ENCODE assay signal across 14 cellular contexts in the genomic region with DNA sequence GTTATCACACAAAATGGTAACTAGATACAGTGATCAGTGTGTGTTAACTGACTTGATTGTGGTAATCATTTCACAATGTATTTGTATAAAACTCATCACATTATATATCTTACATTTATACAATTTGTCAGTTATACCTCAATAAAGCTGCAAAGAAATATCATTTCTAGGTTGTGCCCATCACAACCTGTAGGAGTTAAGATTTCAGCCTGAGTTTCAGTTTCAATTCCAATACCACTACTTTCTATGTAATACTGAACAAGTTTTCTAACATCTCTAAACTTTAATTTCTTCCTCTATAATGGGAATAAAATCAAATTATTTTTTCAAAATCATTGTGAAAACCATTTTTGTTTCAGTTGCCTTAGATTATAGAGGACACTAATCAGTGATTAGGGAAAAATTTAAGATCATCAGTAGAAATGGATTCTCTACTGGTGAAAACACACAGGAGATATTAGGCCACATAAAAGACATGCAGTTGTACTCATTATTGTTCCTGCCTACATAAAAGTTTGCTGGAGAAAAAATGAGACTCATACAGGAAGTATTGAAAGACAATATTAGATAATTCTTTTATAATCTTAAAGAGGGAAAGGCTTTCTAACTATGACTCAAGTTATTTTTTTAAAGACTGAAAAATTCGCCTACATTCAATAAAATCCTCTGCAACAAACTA. TPM values are rescaled to one million over a fixed set of nuclear protein-coding genes. Genes with fewer than 3 reads are reported as not detected.
DNase-seq lines count a peak whose midpoint lies in the region; ATAC-seq and TF ChIP-seq lines count a peak whose summit lies in the region.
"Had no signal": no experiment of that assay in that cellular context is flagged by ENCODE, and none has a peak within 500 bp of the region (broad histone marks: within the 10 kb centered on the region; RNA-seq: fewer than 3 reads in every experiment).

No MANE protein-coding gene starts in this region.

- H3K79me2 ChIP-seq in SK-N-SH (ENCODE audit: insufficient read depth) = no peaks in the 10 kb centered on the region

- no peak for ATAC-seq in SK-N-SH treated with all-trans-retinoic acid at 6 μM for 48 hours
- peak; percentile 63 for ATAC-seq in GM19351 (IDR thresholded peaks at IDR 0.05; ENCODE audit: unreplicated experiment)
- no peak for ATAC-seq in naive thymus-derived CD4-positive, alpha-beta T cell
- no peak for ATAC-seq in HG03442 (IDR thresholded peaks at IDR 0.05; ENCODE audit: unreplicated experiment)

- CTCF ChIA-PET in SK-N-SH (lab: Yijun Ruan, JAX) = interaction anchor here (0.6 to 0.8 kb wide), 2 partner anchors 18 to 70 kb away, joined by 3 read pairs; partner anchors contain the start of gene TBC1D1
- CTCF ChIA-PET in naive thymus-derived CD4-positive, alpha-beta T cell (lab: Charles Lee) = no interaction called here

- no peaks in the 10 kb centered on the region for H3K27me3 Mint-ChIP-seq in naive thymus-derived CD4-positive, alpha-beta T cell

- no peak overlapping the region for H3K27ac ChIP-seq in SK-N-SH (ENCODE audit: low read depth in 2 of 2, low read length in 1 of 2)
- no peak overlapping the region for H3K27ac ChIP-seq in naive thymus-derived CD4-positive, alpha-beta T cell (ENCODE audit: low read depth, low read length)

- H3K9me3 ChIP-seq in SK-N-SH = no peaks in the 10 kb centered on the region
- no peaks in the 10 kb centered on the region for H3K9me3 ChIP-seq in naive thymus-derived CD4-positive, alpha-beta T cell (ENCODE audit: control insufficient read depth in 2 of 3, low read length in 3 of 3)
- H3K9me3 ChIP-seq: A549 had no signal

- no peak for TF ChIP-seq RAD21 in SK-N-SH (IDR thresholded peaks at IDR 0.05; ENCODE audit: low read length)

- H3F3A ChIP-seq in SK-N-SH (replicated peaks; ENCODE audit: insufficient read depth) = peaks cover 9% of the 10 kb centered on the region

- H3K27ac Mint-ChIP-seq in naive thymus-derived CD4-positive, alpha-beta T cell = peak overlapping the region in 7 of 9 donors; percentile 5 to 75 (median 55)

- peaks cover 0 to 25% (median 21%) of the 10 kb centered on the region in 7 donors for H3K4me1 Mint-ChIP-seq in naive thymus-derived CD4-positive, alpha-beta T cell

- H3K9me2 ChIP-seq in SK-N-SH = no peaks in the 10 kb centered on the region

- intact Hi-C loops in naive thymus-derived CD4-positive, alpha-beta T cell (cut with micrococcal nuclease) = loop anchor here (1.0 to 2.0 kb wide), 2 partner anchors 18 to 19 kb away; partner anchors contain the start of gene TBC1D1 (in 2 of the 2)

- TF ChIP-seq EP300 in SK-N-SH (IDR thresholded peaks at IDR 0.05; ENCODE audit: borderline replicate concordance in 1 of 2, low read depth in 1 of 2, low read length in 1 of 2) = no peak

- H3K4me3 Mint-ChIP-seq in naive thymus-derived CD4-positive, alpha-beta T cell = no peak overlapping the region
- H3K4me3 Mint-ChIP-seq: activated T-cell treated with anti-CD3 and anti-CD28 coated beads, Interleukin-2, amount 50 U/mL, for 4 hours had no signal

- H3K4me1 ChIP-seq in SK-N-SH (ENCODE audit: control insufficient read depth in 1 of 2, insufficient read depth in 2 of 2, low read depth in 1 of 2, low read length in 1 of 2) = 0 out of 4 replicates have a peak, but pooled peaks cover 0 to 3% of the 10 kb centered on the region in 2 experiments
- peaks cover 0 to 5% of the 10 kb centered on the region in 2 donors for H3K4me1 ChIP-seq in naive thymus-derived CD4-positive, alpha-beta T cell (ENCODE audit: control insufficient read depth in 2 of 2, insufficient read depth in 2 of 2, low read length in 2 of 2)

- no peaks in the 10 kb centered on the region for H3K9me3 Mint-ChIP-seq in naive thymus-derived CD4-positive, alpha-beta T cell
- H3K9me3 Mint-ChIP-seq: activated T-cell treated with anti-CD3 and anti-CD28 coated beads, Interleukin-2, amount 50 U/mL, for 4 hours had no signal

- DNase-seq in SK-N-SH (no peak), OCI-M1 (lab: John Stamatoyannopoulos, UW) (peak; percentile 32), foreskin melanocyte (no peak)
- DNase-seq in naive thymus-derived CD4-positive, alpha-beta T cell = no peak
- no peak for DNase-seq in effector CD8-positive, alpha-beta T cell (lab: John Stamatoyannopoulos, UW)
- DNase-seq: activated T-cell treated with anti-CD3 and anti-CD28 coated beads, Interleukin-2, amount 50 U/mL, for 4 hours; anterior cingulate cortex; cortex of kidney; NCI-H1105 treated with DMSO at 0.1 percent for 48 hours; SW 1271 had no signal

- H3K27me3 ChIP-seq in SK-N-SH (ENCODE audit: insufficient read depth) = no peaks in the 10 kb centered on the region
- H3K27me3 ChIP-seq in naive thymus-derived CD4-positive, alpha-beta T cell (ENCODE audit: control insufficient read depth in 2 of 2, insufficient read depth in 2 of 2, low read length in 2 of 2) = no peaks in the 10 kb centered on the region

- H3K36me3 ChIP-seq in SK-N-SH (replicated peaks in 1 of 2; ENCODE audit: control insufficient read depth in 1 of 2, insufficient read depth in 2 of 2, low read length in 1 of 2) = no peaks in the 10 kb centered on the region
- H3K36me3 ChIP-seq in naive thymus-derived CD4-positive, alpha-beta T cell (ENCODE audit: control insufficient read depth in 2 of 3, insufficient read depth in 3 of 3, low read length in 3 of 3) = peaks cover 0 to 8% (median 0%) of the 10 kb centered on the region in 3 experiments

- no peak overlapping the region for H3K4me2 ChIP-seq in SK-N-SH

- H2AFZ ChIP-seq in SK-N-SH (ENCODE audit: low read depth) = 0 out of 2 replicates have a peak overlapping the region, but pooled peaks have one; percentile 25

- POLR2A ChIA-PET in SK-N-SH (lab: Yijun Ruan, JAX) = no interaction called here
- POLR2A ChIA-PET in naive thymus-derived CD4-positive, alpha-beta T cell (lab: Charles Lee) = no interaction called here

- H4K20me1 ChIP-seq in SK-N-SH (ENCODE audit: insufficient read depth) = no peaks in the 10 kb centered on the region

- no peak overlapping the region for H3K4me3 ChIP-seq in SK-N-SH (ENCODE audit: low read depth in 2 of 2, low read length in 1 of 2)
- H3K4me3 ChIP-seq in naive thymus-derived CD4-positive, alpha-beta T cell (ENCODE audit: low read length) = no peak overlapping the region
- H3K4me3 ChIP-seq: A549 had no signal

- peaks cover 6 to 22% (median 14%) of the 10 kb centered on the region in 5 donors for H3K36me3 Mint-ChIP-seq in naive thymus-derived CD4-positive, alpha-beta T cell

- TF ChIP-seq CTCF in SK-N-SH (IDR thresholded peaks at IDR 0.05) = no peak

- 72% methylated on average over 1 of the region's 1 CpG for WGBS in SK-N-SH (ENCODE audit: low lambda C conversion rate)

- H3K9ac ChIP-seq in SK-N-SH = no peak overlapping the region

TF ChIP-seq in SK-N-SH, 30 proteins besides CTCF, POLR2A, EP300 and RAD21 (continues in another document):
- TF ChIP-seq FOSL2 (IDR thresholded peaks at IDR 0.05; ENCODE audit: borderline replicate concordance, low read depth) = no peak
- no peak for TF ChIP-seq NFIC (IDR thresholded peaks at IDR 0.05; ENCODE audit: borderline replicate concordance)
- TF ChIP-seq RFX5 (IDR thresholded peaks at IDR 0.05; ENCODE audit: low read length) = no peak
- TF ChIP-seq, protein P1, sequence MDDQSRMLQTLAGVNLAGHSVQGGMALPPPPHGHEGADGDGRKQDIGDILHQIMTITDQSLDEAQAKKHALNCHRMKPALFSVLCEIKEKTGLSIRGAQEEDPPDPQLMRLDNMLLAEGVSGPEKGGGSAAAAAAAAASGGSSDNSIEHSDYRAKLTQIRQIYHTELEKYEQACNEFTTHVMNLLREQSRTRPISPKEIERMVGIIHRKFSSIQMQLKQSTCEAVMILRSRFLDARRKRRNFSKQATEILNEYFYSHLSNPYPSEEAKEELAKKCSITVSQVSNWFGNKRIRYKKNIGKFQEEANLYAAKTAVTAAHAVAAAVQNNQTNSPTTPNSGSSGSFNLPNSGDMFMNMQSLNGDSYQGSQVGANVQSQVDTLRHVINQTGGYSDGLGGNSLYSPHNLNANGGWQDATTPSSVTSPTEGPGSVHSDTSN (IDR thresholded peaks at IDR 0.05) = no peak

TF ChIP-seq in SK-N-SH treated with all-trans-retinoic acid at 6 μM for 48 hours, 23 proteins besides CTCF, POLR2A, EP300 and RAD21 (continues in another document):
- TF ChIP-seq, protein P2, sequence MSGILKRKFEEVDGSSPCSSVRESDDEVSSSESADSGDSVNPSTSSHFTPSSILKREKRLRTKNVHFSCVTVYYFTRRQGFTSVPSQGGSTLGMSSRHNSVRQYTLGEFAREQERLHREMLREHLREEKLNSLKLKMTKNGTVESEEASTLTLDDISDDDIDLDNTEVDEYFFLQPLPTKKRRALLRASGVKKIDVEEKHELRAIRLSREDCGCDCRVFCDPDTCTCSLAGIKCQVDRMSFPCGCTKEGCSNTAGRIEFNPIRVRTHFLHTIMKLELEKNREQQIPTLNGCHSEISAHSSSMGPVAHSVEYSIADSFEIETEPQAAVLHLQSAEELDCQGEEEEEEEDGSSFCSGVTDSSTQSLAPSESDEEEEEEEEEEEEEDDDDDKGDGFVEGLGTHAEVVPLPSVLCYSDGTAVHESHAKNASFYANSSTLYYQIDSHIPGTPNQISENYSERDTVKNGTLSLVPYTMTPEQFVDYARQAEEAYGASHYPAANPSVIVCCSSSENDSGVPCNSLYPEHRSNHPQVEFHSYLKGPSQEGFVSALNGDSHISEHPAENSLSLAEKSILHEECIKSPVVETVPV (CRISPR knock-in tag; IDR thresholded peaks at IDR 0.05) = no peak

RNA-seq across cellular contexts. Expression of gene TBC1D1, which starts 18.4 kb away (rescaled TPM):
- 20.3 and 29.8 TPM in 2 replicates for polyA plus RNA-seq in SK-N-SH (2012; rRNA removed)
- polyA plus RNA-seq in SK-N-SH (2012; cell fraction: cytosol; rRNA removed) = 19.5 and 22.9 TPM in 2 replicates
- polyA plus RNA-seq in SK-N-SH (2012; cell fraction: nucleus; rRNA removed) = 25.6 and 30.5 TPM in 2 replicates
- 10 to 100 TPM; 44.6 to 66.8 (median 49.6) TPM for total RNA-seq in naive thymus-derived CD4-positive, alpha-beta T cell
- polyA plus RNA-seq in naive thymus-derived CD4-positive, alpha-beta T cell = 10 to 100 TPM; 19.4 to 27.6 TPM

RNA-seq across cellular contexts. Expression of gene PGM2, which starts 46.0 kb away (rescaled TPM):
- 12.7 and 15.8 TPM in 2 replicates for polyA plus RNA-seq in SK-N-SH (2012; rRNA removed)
- 15.6 and 17.8 TPM in 2 replicates for polyA plus RNA-seq in SK-N-SH (2012; cell fraction: cytosol; rRNA removed)
- 12.4 and 19.0 TPM in 2 replicates for polyA plus RNA-seq in SK-N-SH (2012; cell fraction: nucleus; rRNA removed)
- total RNA-seq in naive thymus-derived CD4-positive, alpha-beta T cell = 10 to 100 TPM; 14.4 to 35.2 (median 18.7) TPM
- polyA plus RNA-seq in naive thymus-derived CD4-positive, alpha-beta T cell = 10 to 100 TPM; 15.9 to 20.7 TPM
